8 cellular contexts compared by ENCODE assay signal in genomic region chr12:254912-255311, GRCh38. TPM values are rescaled to one million over a fixed set of nuclear protein-coding genes. Genes with fewer than 3 reads are reported as not detected.
"Had no signal": no experiment of that assay in that cellular context is flagged by ENCODE, and none has a peak within 500 bp of the region (broad histone marks: within the 10 kb centered on the region; RNA-seq: fewer than 3 reads in every experiment).

No MANE protein-coding gene starts in this region.

- H3K9me3 Mint-ChIP-seq: H9 had no signal

- H3K4me3 Mint-ChIP-seq: H9 had no signal

- DNase-seq: GM23248, GOT3, H9, HCEC 1CT, IMR-90 had no signal

- H3K4me3 ChIP-seq: GM23248, K562 had no signal

- ATAC-seq: K562 had no signal

- H3K27ac ChIP-seq: GM23248 had no signal

- FAIRE-seq: HTR-8/SVneo, K562 had no signal

RNA-seq across cellular contexts. Expression of gene SLC6A13, which starts 7.7 kb away (rescaled TPM):
- total RNA-seq: GM23248, H9, HT-29 had no signal
- polyA plus RNA-seq: GM23248 had no signal

RNA-seq across cellular contexts. Expression of gene SLC6A12, which starts 41.0 kb away (rescaled TPM):
- total RNA-seq: GM23248, HT-29, IMR-90, K562 had no signal
- polyA plus RNA-seq: GM23248, IMR-90, K562 had no signal
